Comparison of ENCODE assay signal across 1 cellular context in the genomic region with DNA sequence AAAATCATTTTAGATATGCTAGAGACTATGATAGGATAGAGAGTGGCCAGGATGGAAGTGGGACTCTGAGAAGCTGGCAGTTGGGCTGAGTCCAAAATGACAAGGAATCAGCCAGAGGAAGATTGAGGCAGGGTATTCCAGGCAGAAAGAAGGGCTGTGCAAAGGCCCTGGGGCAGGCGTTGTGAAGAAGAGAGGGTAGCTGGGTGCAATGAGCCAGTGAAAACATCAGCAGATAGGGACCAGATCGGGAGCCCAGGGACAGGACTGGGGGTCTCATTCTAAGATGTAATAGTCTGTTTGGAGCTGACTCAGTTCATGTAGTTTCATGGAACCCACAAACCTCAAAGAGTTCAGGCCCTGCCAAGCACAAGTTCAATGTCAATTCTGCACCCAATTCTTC.
TF ChIP-seq lines count a peak whose summit lies in the region.

No MANE protein-coding gene starts in this region.

TF ChIP-seq in GM23338, 12 proteins besides CTCF, POLR2A, EP300 and RAD21:
- TF ChIP-seq, protein P1, sequence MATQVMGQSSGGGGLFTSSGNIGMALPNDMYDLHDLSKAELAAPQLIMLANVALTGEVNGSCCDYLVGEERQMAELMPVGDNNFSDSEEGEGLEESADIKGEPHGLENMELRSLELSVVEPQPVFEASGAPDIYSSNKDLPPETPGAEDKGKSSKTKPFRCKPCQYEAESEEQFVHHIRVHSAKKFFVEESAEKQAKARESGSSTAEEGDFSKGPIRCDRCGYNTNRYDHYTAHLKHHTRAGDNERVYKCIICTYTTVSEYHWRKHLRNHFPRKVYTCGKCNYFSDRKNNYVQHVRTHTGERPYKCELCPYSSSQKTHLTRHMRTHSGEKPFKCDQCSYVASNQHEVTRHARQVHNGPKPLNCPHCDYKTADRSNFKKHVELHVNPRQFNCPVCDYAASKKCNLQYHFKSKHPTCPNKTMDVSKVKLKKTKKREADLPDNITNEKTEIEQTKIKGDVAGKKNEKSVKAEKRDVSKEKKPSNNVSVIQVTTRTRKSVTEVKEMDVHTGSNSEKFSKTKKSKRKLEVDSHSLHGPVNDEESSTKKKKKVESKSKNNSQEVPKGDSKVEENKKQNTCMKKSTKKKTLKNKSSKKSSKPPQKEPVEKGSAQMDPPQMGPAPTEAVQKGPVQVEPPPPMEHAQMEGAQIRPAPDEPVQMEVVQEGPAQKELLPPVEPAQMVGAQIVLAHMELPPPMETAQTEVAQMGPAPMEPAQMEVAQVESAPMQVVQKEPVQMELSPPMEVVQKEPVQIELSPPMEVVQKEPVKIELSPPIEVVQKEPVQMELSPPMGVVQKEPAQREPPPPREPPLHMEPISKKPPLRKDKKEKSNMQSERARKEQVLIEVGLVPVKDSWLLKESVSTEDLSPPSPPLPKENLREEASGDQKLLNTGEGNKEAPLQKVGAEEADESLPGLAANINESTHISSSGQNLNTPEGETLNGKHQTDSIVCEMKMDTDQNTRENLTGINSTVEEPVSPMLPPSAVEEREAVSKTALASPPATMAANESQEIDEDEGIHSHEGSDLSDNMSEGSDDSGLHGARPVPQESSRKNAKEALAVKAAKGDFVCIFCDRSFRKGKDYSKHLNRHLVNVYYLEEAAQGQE (IDR thresholded peaks at IDR 0.05; ENCODE audit: unreplicated experiment), result no peak
- no peak for TF ChIP-seq STAT1 (IDR thresholded peaks at IDR 0.05; ENCODE audit: unreplicated experiment)
- TF ChIP-seq, protein P2, sequence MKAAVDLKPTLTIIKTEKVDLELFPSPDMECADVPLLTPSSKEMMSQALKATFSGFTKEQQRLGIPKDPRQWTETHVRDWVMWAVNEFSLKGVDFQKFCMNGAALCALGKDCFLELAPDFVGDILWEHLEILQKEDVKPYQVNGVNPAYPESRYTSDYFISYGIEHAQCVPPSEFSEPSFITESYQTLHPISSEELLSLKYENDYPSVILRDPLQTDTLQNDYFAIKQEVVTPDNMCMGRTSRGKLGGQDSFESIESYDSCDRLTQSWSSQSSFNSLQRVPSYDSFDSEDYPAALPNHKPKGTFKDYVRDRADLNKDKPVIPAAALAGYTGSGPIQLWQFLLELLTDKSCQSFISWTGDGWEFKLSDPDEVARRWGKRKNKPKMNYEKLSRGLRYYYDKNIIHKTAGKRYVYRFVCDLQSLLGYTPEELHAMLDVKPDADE (IDR thresholded peaks at IDR 0.05), result no peak
- no peak for TF ChIP-seq CREB1 (CRISPR knock-in tag; IDR thresholded peaks at IDR 0.05; ENCODE audit: low read depth)
- no peak for TF ChIP-seq POLR2AphosphoS5 (IDR thresholded peaks at IDR 0.05; ENCODE audit: low read depth)
- TF ChIP-seq JUNB (IDR thresholded peaks at IDR 0.05; ENCODE audit: unreplicated experiment), result no peak
- TF ChIP-seq ZNF331 (CRISPR knock-in tag; IDR thresholded peaks at IDR 0.05; ENCODE audit: low read depth), result no peak
- TF ChIP-seq NANOG (IDR thresholded peaks at IDR 0.05; ENCODE audit: borderline replicate concordance), result no peak
- TF ChIP-seq, protein P3, sequence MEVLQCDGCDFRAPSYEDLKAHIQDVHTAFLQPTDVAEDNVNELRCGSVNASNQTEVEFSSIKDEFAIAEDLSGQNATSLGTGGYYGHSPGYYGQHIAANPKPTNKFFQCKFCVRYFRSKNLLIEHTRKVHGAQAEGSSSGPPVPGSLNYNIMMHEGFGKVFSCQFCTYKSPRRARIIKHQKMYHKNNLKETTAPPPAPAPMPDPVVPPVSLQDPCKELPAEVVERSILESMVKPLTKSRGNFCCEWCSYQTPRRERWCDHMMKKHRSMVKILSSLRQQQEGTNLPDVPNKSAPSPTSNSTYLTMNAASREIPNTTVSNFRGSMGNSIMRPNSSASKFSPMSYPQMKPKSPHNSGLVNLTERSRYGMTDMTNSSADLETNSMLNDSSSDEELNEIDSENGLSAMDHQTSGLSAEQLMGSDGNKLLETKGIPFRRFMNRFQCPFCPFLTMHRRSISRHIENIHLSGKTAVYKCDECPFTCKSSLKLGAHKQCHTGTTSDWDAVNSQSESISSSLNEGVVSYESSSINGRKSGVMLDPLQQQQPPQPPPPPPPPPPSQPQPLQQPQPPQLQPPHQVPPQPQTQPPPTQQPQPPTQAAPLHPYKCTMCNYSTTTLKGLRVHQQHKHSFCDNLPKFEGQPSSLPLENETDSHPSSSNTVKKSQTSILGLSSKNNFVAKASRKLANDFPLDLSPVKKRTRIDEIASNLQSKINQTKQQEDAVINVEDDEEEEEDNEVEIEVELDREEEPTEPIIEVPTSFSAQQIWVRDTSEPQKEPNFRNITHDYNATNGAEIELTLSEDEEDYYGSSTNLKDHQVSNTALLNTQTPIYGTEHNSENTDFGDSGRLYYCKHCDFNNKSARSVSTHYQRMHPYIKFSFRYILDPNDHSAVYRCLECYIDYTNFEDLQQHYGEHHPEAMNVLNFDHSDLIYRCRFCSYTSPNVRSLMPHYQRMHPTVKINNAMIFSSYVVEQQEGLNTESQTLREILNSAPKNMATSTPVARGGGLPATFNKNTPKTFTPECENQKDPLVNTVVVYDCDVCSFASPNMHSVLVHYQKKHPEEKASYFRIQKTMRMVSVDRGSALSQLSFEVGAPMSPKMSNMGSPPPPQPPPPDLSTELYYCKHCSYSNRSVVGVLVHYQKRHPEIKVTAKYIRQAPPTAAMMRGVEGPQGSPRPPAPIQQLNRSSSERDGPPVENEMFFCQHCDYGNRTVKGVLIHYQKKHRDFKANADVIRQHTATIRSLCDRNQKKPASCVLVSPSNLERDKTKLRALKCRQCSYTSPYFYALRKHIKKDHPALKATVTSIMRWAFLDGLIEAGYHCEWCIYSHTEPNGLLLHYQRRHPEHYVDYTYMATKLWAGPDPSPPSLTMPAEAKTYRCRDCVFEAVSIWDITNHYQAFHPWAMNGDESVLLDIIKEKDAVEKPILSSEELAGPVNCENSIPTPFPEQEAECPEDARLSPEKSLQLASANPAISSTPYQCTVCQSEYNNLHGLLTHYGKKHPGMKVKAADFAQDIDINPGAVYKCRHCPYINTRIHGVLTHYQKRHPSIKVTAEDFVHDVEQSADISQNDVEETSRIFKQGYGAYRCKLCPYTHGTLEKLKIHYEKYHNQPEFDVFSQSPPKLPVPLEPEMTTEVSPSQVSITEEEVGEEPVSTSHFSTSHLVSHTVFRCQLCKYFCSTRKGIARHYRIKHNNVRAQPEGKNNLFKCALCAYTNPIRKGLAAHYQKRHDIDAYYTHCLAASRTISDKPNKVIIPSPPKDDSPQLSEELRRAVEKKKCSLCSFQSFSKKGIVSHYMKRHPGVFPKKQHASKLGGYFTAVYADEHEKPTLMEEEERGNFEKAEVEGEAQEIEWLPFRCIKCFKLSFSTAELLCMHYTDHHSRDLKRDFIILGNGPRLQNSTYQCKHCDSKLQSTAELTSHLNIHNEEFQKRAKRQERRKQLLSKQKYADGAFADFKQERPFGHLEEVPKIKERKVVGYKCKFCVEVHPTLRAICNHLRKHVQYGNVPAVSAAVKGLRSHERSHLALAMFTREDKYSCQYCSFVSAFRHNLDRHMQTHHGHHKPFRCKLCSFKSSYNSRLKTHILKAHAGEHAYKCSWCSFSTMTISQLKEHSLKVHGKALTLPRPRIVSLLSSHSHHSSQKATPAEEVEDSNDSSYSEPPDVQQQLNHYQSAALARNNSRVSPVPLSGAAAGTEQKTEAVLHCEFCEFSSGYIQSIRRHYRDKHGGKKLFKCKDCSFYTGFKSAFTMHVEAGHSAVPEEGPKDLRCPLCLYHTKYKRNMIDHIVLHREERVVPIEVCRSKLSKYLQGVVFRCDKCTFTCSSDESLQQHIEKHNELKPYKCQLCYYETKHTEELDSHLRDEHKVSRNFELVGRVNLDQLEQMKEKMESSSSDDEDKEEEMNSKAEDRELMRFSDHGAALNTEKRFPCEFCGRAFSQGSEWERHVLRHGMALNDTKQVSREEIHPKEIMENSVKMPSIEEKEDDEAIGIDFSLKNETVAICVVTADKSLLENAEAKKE (CRISPR knock-in tag; IDR thresholded peaks at IDR 0.05), result no peak
- TF ChIP-seq ZNF114 (CRISPR knock-in tag; IDR thresholded peaks at IDR 0.05), result no peak
